Comparison of ENCODE assay signal across 14 cellular contexts in the genomic region with DNA sequence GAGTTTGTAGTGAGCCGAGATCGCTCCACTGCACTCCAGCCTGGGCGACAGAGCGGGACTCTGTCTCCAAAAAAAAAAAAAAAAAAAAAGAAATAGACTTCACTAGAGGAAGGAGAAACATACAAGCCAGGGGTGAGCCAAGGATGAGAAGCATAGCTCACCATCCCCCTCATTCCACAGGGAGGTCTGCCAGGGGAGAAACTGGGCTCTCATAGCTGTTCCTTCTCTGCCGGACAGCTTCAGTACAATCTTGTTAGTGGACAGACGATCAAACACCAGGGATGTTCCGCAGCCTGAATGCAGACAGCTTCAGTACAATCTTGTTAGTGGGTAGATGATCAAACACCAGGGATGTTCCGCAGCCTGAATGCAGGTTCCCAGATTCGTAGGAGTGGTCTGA.
DNase-seq lines count a peak whose midpoint lies in the region; ATAC-seq, FAIRE-seq and TF ChIP-seq lines count a peak whose summit lies in the region.
"Had no signal": no experiment of that assay in that cellular context is flagged by ENCODE, and none has a peak within 500 bp of the region (broad histone marks: within the 10 kb centered on the region; RNA-seq: fewer than 3 reads in every experiment).

No MANE protein-coding gene starts in this region.

- H2AFZ ChIP-seq in IMR-90 (replicated peaks; ENCODE audit: low read length, poor library complexity) (no peak overlapping the region), neural progenitor cell (replicated peaks) (no peak overlapping the region)

- H3K36me3 ChIP-seq in IMR-90 (ENCODE audit: control insufficient read depth, insufficient read depth, low read length) (no peaks in the 10 kb centered on the region), small intestine (ENCODE audit: control insufficient read depth in 2 of 2, insufficient read depth in 2 of 2, low read length in 2 of 2) (no peaks in the 10 kb centered on the region), mucosa of descending colon (ENCODE audit: low read depth) (no peaks in the 10 kb centered on the region), neural progenitor cell (no peaks in the 10 kb centered on the region)

- H3F3A ChIP-seq in neural progenitor cell (ENCODE audit: low read depth): no peaks in the 10 kb centered on the region

- H3K36me3 Mint-ChIP-seq in central memory CD8-positive, alpha-beta T cell (ENCODE audit: insufficient read depth): no peaks in the 10 kb centered on the region
- no peaks in the 10 kb centered on the region for H3K36me3 Mint-ChIP-seq in neural progenitor cell
- H3K36me3 Mint-ChIP-seq: CD8-positive, alpha-beta T cell had no signal

- no peak overlapping the region for H4K5ac ChIP-seq in IMR-90 (ENCODE audit: low read depth, low read length)

- H3K14ac ChIP-seq in IMR-90 (replicated peaks; ENCODE audit: low read depth, low read length): no peak overlapping the region

- H2AK5ac ChIP-seq in IMR-90 (ENCODE audit: low read depth, low read length): peak overlapping the region; percentile 4; the same call in 1 of the 2 replicates

- ATAC-seq in IMR-90 (ENCODE audit: low read depth): no peak
- no peak for ATAC-seq in central memory CD8-positive, alpha-beta T cell (replicated peaks; ENCODE audit: extremely low read depth, poor library complexity, severe bottlenecking)
- no peak for ATAC-seq in mucosa of descending colon
- ATAC-seq: CD8-positive, alpha-beta T cell; K562 had no signal

- H3K79me1 ChIP-seq in IMR-90 (ENCODE audit: low read depth in 1 of 2, low read length in 2 of 2): no peaks in the 10 kb centered on the region

- H3K4me1 Mint-ChIP-seq in central memory CD8-positive, alpha-beta T cell: peaks cover 14% of the 10 kb centered on the region
- H3K4me1 Mint-ChIP-seq in neural progenitor cell: peaks cover 23% of the 10 kb centered on the region

- BruUV-seq in IMR-90 (replicated peaks; lab: Mats Ljungman, UMichigan): no TSS peak

- TF ChIP-seq RAD21 in IMR-90 (IDR thresholded peaks at IDR 0.05; ENCODE audit: low read length): no peak

- DNase-seq in ACHN: peak; percentile 5
- no peak for DNase-seq in IMR-90
- no peak for DNase-seq in central memory CD8-positive, alpha-beta T cell (ENCODE audit: low spot score in 2 of 2)
- DNase-seq in small intestine: peak; percentile 7
- DNase-seq in posterior vena cava (ENCODE audit: low spot score): no peak
- DNase-seq in mucosa of descending colon: no peak
- no peak for DNase-seq in neural progenitor cell (ENCODE audit: low spot score)
- DNase-seq: CD8-positive, alpha-beta T cell; MV-4-11; NCI-H1694 treated with DMSO at 0.1 percent for 48 hours had no signal

- no peak overlapping the region for H3K27ac ChIP-seq in IMR-90 (ENCODE audit: insufficient read depth, low read length)
- H3K27ac ChIP-seq in small intestine (ENCODE audit: low read depth in 1 of 2, low read length in 1 of 2): no peak overlapping the region
- H3K27ac ChIP-seq in neural progenitor cell: no peak overlapping the region

- H3K18ac ChIP-seq in IMR-90 (ENCODE audit: low read depth, low read length): no peak overlapping the region

- H2BK120ac ChIP-seq in IMR-90 (ENCODE audit: low read depth, low read length): no peak overlapping the region

- H2AK9ac ChIP-seq in IMR-90 (replicated peaks; ENCODE audit: low read depth, low read length, poor library complexity): no peak overlapping the region

- H2BK15ac ChIP-seq in IMR-90 (ENCODE audit: low read depth, low read length): no peak overlapping the region; the same call in 2 of the 3 replicates

- H3K27me3 ChIP-seq in IMR-90 (ENCODE audit: control insufficient read depth, insufficient read depth, low read length): no peaks in the 10 kb centered on the region
- no peaks in the 10 kb centered on the region for H3K27me3 ChIP-seq in small intestine (ENCODE audit: control insufficient read depth in 2 of 2, insufficient read depth in 2 of 2, low read length in 2 of 2)
- H3K27me3 ChIP-seq in neural progenitor cell: no peaks in the 10 kb centered on the region

- H3K27ac Mint-ChIP-seq in central memory CD8-positive, alpha-beta T cell (ENCODE audit: low read depth): peak overlapping the region; percentile 22
- H3K27ac Mint-ChIP-seq in neural progenitor cell: no peak overlapping the region

- no peaks in the 10 kb centered on the region for H3K79me2 ChIP-seq in neural progenitor cell (ENCODE audit: low read depth)

- no peak overlapping the region for H3K4me3 Mint-ChIP-seq in central memory CD8-positive, alpha-beta T cell
- H3K4me3 Mint-ChIP-seq in neural progenitor cell: no peak overlapping the region

- dilution Hi-C loops in IMR-90 (cut with HindIII; ENCODE audit: low sequenced_read_pairs, unreplicated experiment): no loop called here

- intact Hi-C loops in IMR-90 (cut with micrococcal nuclease): loop anchor here (10.0 kb wide), 2 partner anchors 218 to 502 kb away; no protein-coding TSS in a partner anchor
- intact Hi-C loops in posterior vena cava (cut with DNase I): no loop called here
- intact Hi-C loops in mucosa of descending colon (cut with DNase I, micrococcal nuclease): no loop called here

- POLR2A ChIA-PET in IMR-90 (lab: Charles Lee; ENCODE audit: unreplicated experiment): no interaction called here

- H2BK5ac ChIP-seq in IMR-90 (ENCODE audit: low read depth, low read length, poor library complexity, severe bottlenecking): no peak overlapping the region

- H3K9me3 Mint-ChIP-seq in central memory CD8-positive, alpha-beta T cell: no peaks in the 10 kb centered on the region
- H3K9me3 Mint-ChIP-seq in neural progenitor cell: no peaks in the 10 kb centered on the region
- H3K9me3 Mint-ChIP-seq: CD8-positive, alpha-beta T cell had no signal

- FAIRE-seq in small intestine (lab: Jason Lieb, UNC): no peak
- FAIRE-seq: A204.1, D721Med, G401.6, K562 had no signal

- 0 out of 2 replicates have a peak overlapping the region, but pooled peaks have one; percentile 15 for H3K4ac ChIP-seq in IMR-90 (ENCODE audit: low read depth, low read length)

- H4K20me1 ChIP-seq in IMR-90 (ENCODE audit: insufficient read depth, low read length) (peaks cover 11% of the 10 kb centered on the region; the same call in 1 of the 2 replicates), neural progenitor cell (ENCODE audit: low read depth) (no peaks in the 10 kb centered on the region)

- no peak overlapping the region for H3K56ac ChIP-seq in IMR-90 (ENCODE audit: extremely low read depth, insufficient read depth, low read length)

- H3K9ac ChIP-seq in IMR-90 (ENCODE audit: low read depth, low read length): no peak overlapping the region
- no peak overlapping the region for H3K9ac ChIP-seq in neural progenitor cell

- peaks cover 6% of the 10 kb centered on the region; the same call in 1 of the 2 replicates for H3K9me1 ChIP-seq in IMR-90 (ENCODE audit: insufficient read depth, low read length)

- H3K4me2 ChIP-seq in IMR-90 (ENCODE audit: low read depth, low read length) (no peak overlapping the region), neural progenitor cell (no peak overlapping the region)

- H3K4me1 ChIP-seq in IMR-90 (ENCODE audit: control insufficient read depth, insufficient read depth, low read length): peaks cover 11% of the 10 kb centered on the region
- H3K4me1 ChIP-seq in small intestine (ENCODE audit: control insufficient read depth in 2 of 2, insufficient read depth in 1 of 2, low read depth in 1 of 2, low read length in 1 of 2): peaks cover 0 to 2% of the 10 kb centered on the region in 2 donors
- H3K4me1 ChIP-seq in mucosa of descending colon (ENCODE audit: low read depth): no peaks in the 10 kb centered on the region
- H3K4me1 ChIP-seq in neural progenitor cell: peaks cover 4% of the 10 kb centered on the region

- no peaks in the 10 kb centered on the region for H3K27me3 Mint-ChIP-seq in central memory CD8-positive, alpha-beta T cell
- peaks cover 3% of the 10 kb centered on the region for H3K27me3 Mint-ChIP-seq in neural progenitor cell (ENCODE audit: insufficient read depth, low read depth)

- TF ChIP-seq CTCF in IMR-90 (conservative IDR thresholded peaks at IDR 0.05; ENCODE audit: low read depth, low read length): no peak
- TF ChIP-seq CTCF in mucosa of descending colon (IDR thresholded peaks at IDR 0.05): no peak
- TF ChIP-seq CTCF in neural progenitor cell (IDR thresholded peaks at IDR 0.05): no peak

- H3K23ac ChIP-seq in IMR-90 (ENCODE audit: low read depth, low read length): no peak overlapping the region

- H4K91ac ChIP-seq in IMR-90 (ENCODE audit: insufficient read depth, low read depth, low read length): no peak overlapping the region

- 92% methylated on average over 5 of the region's 9 CpGs; no CpG with 5 or more reads in 1 of the 2 experiments for WGBS in IMR-90 (ENCODE audit: extremely low coverage in 2 of 2, insufficient read length in 1 of 2), 2 experiments
- 77 to 87% (median 83%) methylated on average over 9 of the region's 9 CpGs for WGBS in small intestine, 3 donors

- CTCF ChIA-PET in IMR-90 (lab: Yijun Ruan, JAX): no interaction called here

- no peak for TF ChIP-seq POLR2A in IMR-90 (IDR thresholded peaks at IDR 0.05; ENCODE audit: low read depth, low read length)

- H2BK20ac ChIP-seq in IMR-90 (ENCODE audit: low read depth, low read length): no peak overlapping the region

- H3K4me3 ChIP-seq in IMR-90 (ENCODE audit: insufficient read depth, low read depth, low read length) (no peak overlapping the region), small intestine (ENCODE audit: low read depth in 1 of 2, low read length in 2 of 2) (no peak overlapping the region), mucosa of descending colon (no peak overlapping the region), neural progenitor cell (no peak overlapping the region)
- H3K4me3 ChIP-seq: K562 had no signal

- in situ Hi-C loops in ACHN (cut with HindIII; ENCODE audit: low pct_ligation_motif_present, low pct_unique_long_range_greater_than_20kb, low sequenced_read_pairs): no loop called here
- in situ Hi-C loops in IMR-90 (cut with MboI; ENCODE audit: low sequenced_read_pairs): no loop called here

- H3K9me3 ChIP-seq in IMR-90 (ENCODE audit: control insufficient read depth, insufficient read depth, low read length): no peaks in the 10 kb centered on the region
- H3K9me3 ChIP-seq in small intestine (ENCODE audit: control insufficient read depth, low read depth): no peaks in the 10 kb centered on the region
- H3K9me3 ChIP-seq in mucosa of descending colon: no peaks in the 10 kb centered on the region
- H3K9me3 ChIP-seq in neural progenitor cell (ENCODE audit: low read depth): no peaks in the 10 kb centered on the region

- H4K8ac ChIP-seq in IMR-90 (ENCODE audit: low read depth in 2 of 2, low read length in 2 of 2): no peak overlapping the region

TF ChIP-seq in IMR-90, 13 proteins besides CTCF, POLR2A, EP300 and RAD21 (continues in another document):
- TF ChIP-seq SMC3 (IDR thresholded peaks at IDR 0.05; ENCODE audit: low read depth, low read length) (no peak), MAZ (IDR thresholded peaks at IDR 0.05; ENCODE audit: borderline replicate concordance, low read depth, low read length) (no peak), CHD1 (IDR thresholded peaks at IDR 0.05; ENCODE audit: low read depth, low read length) (no peak), FOS (IDR thresholded peaks at IDR 0.05; ENCODE audit: low read depth, low read length) (no peak), BHLHE40 (IDR thresholded peaks at IDR 0.05; ENCODE audit: low read depth, low read length) (no peak), MAFK (IDR thresholded peaks at IDR 0.05; ENCODE audit: low read depth, low read length) (no peak), MXI1 (IDR thresholded peaks at IDR 0.05; ENCODE audit: borderline replicate concordance, low read depth, low read length) (no peak)

Comparison
In these comparisons a context has a peak if more than half of its experiments do, and no peak if none do; other contexts are left out.
1. DNase-seq: peak in ACHN (single experiment) and small intestine (single experiment); none in IMR-90 (single experiment), central memory CD8-positive, alpha-beta T cell (0 of 2), posterior vena cava (single experiment), mucosa of descending colon (0 of 3) and neural progenitor cell (single experiment).